18 cellular contexts compared by ENCODE assay signal in the genomic region with DNA sequence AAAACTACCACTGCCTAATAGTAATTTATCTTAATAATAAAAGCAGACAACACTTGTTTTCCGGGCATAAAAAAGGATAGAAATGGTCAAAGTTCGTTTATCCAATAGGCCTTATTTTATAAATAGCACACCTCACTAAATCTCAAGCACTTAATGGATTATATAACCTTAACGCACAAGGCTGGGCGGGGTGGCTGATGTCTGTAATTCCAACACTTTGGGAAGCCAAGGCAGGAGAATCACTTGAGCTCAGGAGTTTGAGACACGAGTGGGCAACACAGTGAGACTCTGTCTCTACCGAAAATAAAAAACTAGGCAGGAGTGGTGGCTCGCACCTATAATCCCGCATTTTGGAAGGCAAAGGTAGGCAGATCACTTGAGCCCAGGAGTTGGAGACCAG. TPM values are rescaled to one million over a fixed set of nuclear protein-coding genes. Genes with fewer than 3 reads are reported as not detected.
A peak's percentile ranks its signal among the peaks of the same experiment; 100 is the strongest.
DNase-seq lines count a peak whose midpoint lies in the region; ATAC-seq and TF ChIP-seq lines count a peak whose summit lies in the region.
"Had no signal": no experiment of that assay in that cellular context is flagged by ENCODE, and none has a peak within 500 bp of the region (broad histone marks: within the 10 kb centered on the region; RNA-seq: fewer than 3 reads in every experiment).

No MANE protein-coding gene starts in this region.

- H3K36me3 ChIP-seq in SK-N-MC (ENCODE audit: insufficient read depth, low read length) (peaks cover 77% of the 10 kb centered on the region), skeletal muscle tissue (ENCODE audit: control insufficient read depth in 3 of 3, insufficient read depth in 3 of 3, low read length in 3 of 3) (peaks cover 0 to 2% (median 2%) of the 10 kb centered on the region in 3 donors), spleen (peaks cover 0 to 85% (median 21%) of the 10 kb centered on the region in 6 donors)

- peak overlapping the region; percentile 50; the same call in 1 of the 2 replicates for H3K27ac ChIP-seq in SK-N-MC
- peak overlapping the region; percentile 29 for H3K27ac ChIP-seq in skeletal muscle tissue (ENCODE audit: low read depth, low read length)
- no peak overlapping the region for H3K27ac ChIP-seq in spleen
- H3K27ac ChIP-seq: BLaER1 treated with 17β-estradiol and CSF1 and Interleukin-3, amounts not matched to agents 10 nM and 100 nM had no signal

- H3K9me3 ChIP-seq in SK-N-MC (ENCODE audit: low read depth, low read length) (no peaks in the 10 kb centered on the region), skeletal muscle tissue (ENCODE audit: control insufficient read depth in 3 of 3, low read length in 3 of 3) (no peaks in the 10 kb centered on the region), spleen (no peaks in the 10 kb centered on the region)

- H3K36me3 Mint-ChIP-seq in neural crest cell (ENCODE audit: low read depth): peaks cover 23% of the 10 kb centered on the region

- no peak overlapping the region for H3K4me3 ChIP-seq in SK-N-MC
- no peak overlapping the region for H3K4me3 ChIP-seq in skeletal muscle tissue (ENCODE audit: low read length in 3 of 3)
- no peak overlapping the region for H3K4me3 ChIP-seq in spleen
- H3K4me3 ChIP-seq: BLaER1 treated with 17β-estradiol and CSF1 and Interleukin-3, amounts not matched to agents 10 nM and 100 nM; GM12878 had no signal

- H3K9me3 Mint-ChIP-seq in neural crest cell: no peaks in the 10 kb centered on the region
- H3K9me3 Mint-ChIP-seq: CD4-positive, CD25-positive, alpha-beta regulatory T cell; CD8-positive, alpha-beta memory T cell; H9 had no signal

- DNase-seq in SK-N-MC (ENCODE audit: low read depth, low spot score): no peak
- DNase-seq in neural crest cell (ENCODE audit: low read depth, low spot score): no peak
- no peak for DNase-seq in NCI-H345 (lab: John Stamatoyannopoulos, UW)
- DNase-seq in spleen: no peak
- DNase-seq: CD4-positive, CD25-positive, alpha-beta regulatory T cell; CD8-positive, alpha-beta memory T cell; COR-L47; DMS 273 treated with DMSO at 0.1 percent for 48 hours; DMS53; DND-41; EL; H9 had no signal

- peak overlapping the region; percentile 67 for H3K27ac Mint-ChIP-seq in neural crest cell (ENCODE audit: unreplicated experiment)
- H3K27ac Mint-ChIP-seq: B cell; CD4-positive, CD25-positive, alpha-beta regulatory T cell had no signal

- no peak for TF ChIP-seq POLR2A in spleen (IDR thresholded peaks at IDR 0.05)

- no peak overlapping the region for H3K9ac ChIP-seq in SK-N-MC (ENCODE audit: insufficient read length)
- no peak overlapping the region for H3K9ac ChIP-seq in skeletal muscle tissue (ENCODE audit: low read depth in 1 of 3, low read length in 3 of 3)
- H3K9ac ChIP-seq: BLaER1 treated with 17β-estradiol and CSF1 and Interleukin-3, amounts not matched to agents 10 nM and 100 nM had no signal

- intact Hi-C loops in spleen (cut with DNase I; ENCODE audit: low total_unique reads): no loop called here

- no peak for ATAC-seq in HG02623 (IDR thresholded peaks at IDR 0.05; ENCODE audit: unreplicated experiment)
- ATAC-seq: GM12878, HepG2 had no signal

- H3K4me1 Mint-ChIP-seq in neural crest cell: peaks cover 12% of the 10 kb centered on the region
- H3K4me1 Mint-ChIP-seq: H9 had no signal

- 93 to 96% (median 95%) methylated on average over 8 of the region's 8 CpGs for WGBS in spleen, 5 donors

- peaks cover 0 to 15% (median 11%) of the 10 kb centered on the region in 3 donors for H3K4me1 ChIP-seq in skeletal muscle tissue (ENCODE audit: control insufficient read depth in 3 of 3, insufficient read depth in 3 of 3, low read length in 3 of 3)
- peaks cover 0 to 37% (median 19%) of the 10 kb centered on the region in 6 donors for H3K4me1 ChIP-seq in spleen

- no peak for TF ChIP-seq CTCF in neural crest cell (conservative IDR thresholded peaks at IDR 0.05)
- no peak for TF ChIP-seq CTCF in spleen (IDR thresholded peaks at IDR 0.05 in 8 of 11, conservative IDR thresholded peaks at IDR 0.05 in 3 of 11)

- H3K4me3 Mint-ChIP-seq in neural crest cell: no peak overlapping the region
- H3K4me3 Mint-ChIP-seq: B cell; CD4-positive, CD25-positive, alpha-beta regulatory T cell; CD8-positive, alpha-beta memory T cell; H9 had no signal

- H3K27me3 Mint-ChIP-seq in neural crest cell (ENCODE audit: low read depth): no peaks in the 10 kb centered on the region
- H3K27me3 Mint-ChIP-seq: B cell; CD4-positive, CD25-positive, alpha-beta regulatory T cell; CD8-positive, alpha-beta memory T cell had no signal

- H3K27me3 ChIP-seq in skeletal muscle tissue (ENCODE audit: control insufficient read depth in 3 of 3, insufficient read depth in 3 of 3, low read length in 3 of 3) (no peaks in the 10 kb centered on the region), spleen (replicated peaks in 1 of 7) (no peaks in the 10 kb centered on the region)
- H3K27me3 ChIP-seq: BLaER1 treated with 17β-estradiol and CSF1 and Interleukin-3, amounts not matched to agents 10 nM and 100 nM had no signal

RNA-seq across cellular contexts. Expression of a gene that starts 12.4 kb away (rescaled TPM):
- total RNA-seq in neural crest cell: 97.5 and 99.9 TPM in 2 replicates
- 23.5 TPM for total RNA-seq in skeletal muscle tissue
- 10 to 100 TPM; 62.7 to 97.3 (median 75.0) TPM for total RNA-seq in spleen
- polyA plus RNA-seq in spleen: 10 to 100 TPM; 14.3 to 18.0 (median 16.7) TPM

Comparison
In these comparisons a context has a peak if more than half of its experiments do, and no peak if none do; other contexts are left out.
1. H3K27ac ChIP-seq: peak in SK-N-MC (single experiment) and skeletal muscle tissue (single experiment); none in spleen (0 of 8).